Comparison of ENCODE assay signal across 8 cellular contexts in the genomic region with DNA sequence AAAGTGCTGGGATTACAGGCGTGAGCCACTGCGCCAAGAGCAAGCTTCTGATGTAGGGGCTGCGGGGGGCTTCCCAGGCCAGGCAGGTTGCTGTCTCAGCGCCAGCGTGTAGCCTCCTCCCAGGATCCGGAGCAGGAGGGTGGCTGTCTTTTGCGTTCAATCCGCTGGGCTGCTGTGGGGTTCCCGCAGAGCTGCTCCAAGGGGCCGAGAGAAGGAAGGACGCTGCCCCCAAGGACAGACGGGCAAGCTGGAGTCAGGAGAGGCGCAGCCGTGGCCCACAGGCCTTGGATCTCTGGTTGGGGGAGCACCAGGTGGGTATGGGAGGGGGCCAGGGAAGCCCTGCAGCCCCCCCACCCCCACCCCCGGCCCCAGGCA. TPM values are rescaled to one million over a fixed set of nuclear protein-coding genes. Genes with fewer than 3 reads are reported as not detected.
DNase-seq lines count a peak whose midpoint lies in the region; TF ChIP-seq lines count a peak whose summit lies in the region.

No MANE protein-coding gene starts in this region.

- H4K20me1 ChIP-seq in SK-N-SH (ENCODE audit: insufficient read depth) (no peaks in the 10 kb centered on the region), osteoblast (ENCODE audit: insufficient read depth, low read length) (no peaks in the 10 kb centered on the region)

- H3K9ac ChIP-seq in SK-N-SH: peak overlapping the region; percentile 46; the same call in 1 of the 2 replicates

- CTCF ChIA-PET in A673 (lab: Charles Lee): interaction anchor here (1.0 to 1.4 kb wide), 2 partner anchors 13 to 17 kb away, joined by 3 to 4 read pairs; a partner anchor contains a TSS
- CTCF ChIA-PET in SK-N-SH (lab: Yijun Ruan, JAX): interaction anchor here (1.4 to 1.9 kb wide), 3 partner anchors 17 to 114 kb away, joined by 5 to 10 read pairs (median 6); a partner anchor contains a TSS

- TF ChIP-seq EP300 in SK-N-SH (IDR thresholded peaks at IDR 0.05; ENCODE audit: borderline replicate concordance in 1 of 2, low read depth in 1 of 2, low read length in 1 of 2): no peak

- H3K36me3 ChIP-seq in A673 (ENCODE audit: insufficient read depth, low read length, poor library complexity, severe bottlenecking): no peaks in the 10 kb centered on the region
- no peaks in the 10 kb centered on the region for H3K36me3 ChIP-seq in SK-N-SH (replicated peaks in 1 of 2; ENCODE audit: control insufficient read depth in 1 of 2, insufficient read depth in 2 of 2, low read length in 1 of 2)
- H3K36me3 ChIP-seq in osteoblast (ENCODE audit: insufficient read depth, low read length): no peaks in the 10 kb centered on the region
- no peaks in the 10 kb centered on the region for H3K36me3 ChIP-seq in WERI-Rb-1
- H3K36me3 ChIP-seq in BE2C: no peaks in the 10 kb centered on the region

- DNase-seq in A673 (ENCODE audit: low spot score) (no peak), SK-N-SH (no peak), fibroblast of mammary gland (ENCODE audit: low read depth) (peak; percentile 11), osteoblast (ENCODE audit: insufficient read length, low spot score, missing footprints) (no peak), AG08395 (ENCODE audit: low spot score) (no peak), WERI-Rb-1 (no peak), BE2C (no peak), GDM1 (lab: John Stamatoyannopoulos, UW) (no peak)

- no peak overlapping the region for H2AFZ ChIP-seq in SK-N-SH (ENCODE audit: low read depth)
- peak overlapping the region; percentile 80 for H2AFZ ChIP-seq in osteoblast (ENCODE audit: low read length)

- intact Hi-C loops in A673 (cut with micrococcal nuclease; ENCODE audit: unreplicated experiment): no loop called here

- WGBS in SK-N-SH (ENCODE audit: low lambda C conversion rate): 80% methylated on average over 8 of the region's 15 CpGs

- no peak for TF ChIP-seq CTCF in A673 (conservative IDR thresholded peaks at IDR 0.05; ENCODE audit: low read depth, low read length)
- no peak for TF ChIP-seq CTCF in SK-N-SH (IDR thresholded peaks at IDR 0.05)
- no peak for TF ChIP-seq CTCF in fibroblast of mammary gland (conservative IDR thresholded peaks at IDR 0.05; ENCODE audit: control insufficient read depth, insufficient read depth, low read depth, low read length)
- no peak for TF ChIP-seq CTCF in osteoblast (IDR thresholded peaks at IDR 0.05; ENCODE audit: extremely low read depth, low read depth, low read length)
- no peak for TF ChIP-seq CTCF in WERI-Rb-1 (IDR thresholded peaks at IDR 0.05; ENCODE audit: low read depth, low read length)
- no peak for TF ChIP-seq CTCF in BE2C (IDR thresholded peaks at IDR 0.05; ENCODE audit: low read depth, low read length)

- H3K79me2 ChIP-seq in SK-N-SH (ENCODE audit: insufficient read depth) (no peaks in the 10 kb centered on the region), osteoblast (ENCODE audit: insufficient read depth, low read length) (peaks cover 2% of the 10 kb centered on the region)

- H3F3A ChIP-seq in SK-N-SH (replicated peaks; ENCODE audit: insufficient read depth): peaks cover 11% of the 10 kb centered on the region

- H3K4me3 ChIP-seq in A673 (ENCODE audit: low read depth, low read length, poor library complexity, severe bottlenecking): peak overlapping the region; percentile 32
- H3K4me3 ChIP-seq in SK-N-SH (ENCODE audit: low read depth in 2 of 2, low read length in 1 of 2): no peak overlapping the region
- H3K4me3 ChIP-seq in fibroblast of mammary gland (ENCODE audit: control insufficient read depth, low read depth, low read length): no peak overlapping the region
- peak overlapping the region; percentile 57 for H3K4me3 ChIP-seq in osteoblast (ENCODE audit: insufficient read depth, low read length)
- no peak overlapping the region for H3K4me3 ChIP-seq in WERI-Rb-1 (ENCODE audit: low read depth, low read length)
- no peak overlapping the region; the same call in 1 of the 2 replicates for H3K4me3 ChIP-seq in BE2C (ENCODE audit: low read depth, low read length)

- POLR2A ChIA-PET in A673 (lab: Charles Lee; ENCODE audit: low non-redundant PET) (no interaction called here), SK-N-SH (lab: Yijun Ruan, JAX) (no interaction called here)

- no peaks in the 10 kb centered on the region for H3K9me2 ChIP-seq in SK-N-SH

- H3K9me3 ChIP-seq in A673 (ENCODE audit: low read depth, low read length, poor library complexity, severe bottlenecking) (no peaks in the 10 kb centered on the region), SK-N-SH (no peaks in the 10 kb centered on the region), osteoblast (ENCODE audit: low read depth, low read length) (no peaks in the 10 kb centered on the region), WERI-Rb-1 (ENCODE audit: severe bottlenecking) (no peaks in the 10 kb centered on the region), BE2C (no peaks in the 10 kb centered on the region)

- BruUV-seq in A673 (replicated peaks; lab: Mats Ljungman, UMichigan): no TSS peak

- H3K27ac ChIP-seq in A673 (ENCODE audit: low read depth, low read length, poor library complexity, severe bottlenecking) (peak overlapping the region; percentile 94), SK-N-SH (ENCODE audit: low read depth in 2 of 2, low read length in 1 of 2) (peak overlapping the region; percentile 9 to 84; a peak in 2 of 4 replicates), osteoblast (ENCODE audit: low read depth, low read length) (peak overlapping the region; percentile 99), WERI-Rb-1 (no peak overlapping the region)

- H3K27me3 ChIP-seq in A673 (replicated peaks; ENCODE audit: insufficient read depth, low read depth, low read length, poor library complexity) (no peaks in the 10 kb centered on the region), SK-N-SH (ENCODE audit: insufficient read depth) (no peaks in the 10 kb centered on the region), osteoblast (ENCODE audit: insufficient read depth, low read length) (no peaks in the 10 kb centered on the region), WERI-Rb-1 (ENCODE audit: insufficient read depth, low read depth, severe bottlenecking) (no peaks in the 10 kb centered on the region), BE2C (no peaks in the 10 kb centered on the region)

- no peak for TF ChIP-seq RAD21 in SK-N-SH (IDR thresholded peaks at IDR 0.05; ENCODE audit: low read length)

- H3K4me2 ChIP-seq in SK-N-SH: peak overlapping the region; percentile 24; the same call in 1 of the 2 replicates
- peak overlapping the region; percentile 70 for H3K4me2 ChIP-seq in osteoblast (ENCODE audit: insufficient read depth, low read length)

- peaks cover 32% of the 10 kb centered on the region for H3K4me1 ChIP-seq in A673 (ENCODE audit: insufficient read depth, low read length, poor library complexity, severe bottlenecking)
- H3K4me1 ChIP-seq in SK-N-SH (ENCODE audit: control insufficient read depth in 1 of 2, insufficient read depth in 2 of 2, low read depth in 1 of 2, low read length in 1 of 2): peaks cover 19 to 41% of the 10 kb centered on the region in 2 experiments; a peak in 2 of 4 replicates
- peaks cover 50% of the 10 kb centered on the region for H3K4me1 ChIP-seq in osteoblast (ENCODE audit: insufficient read depth, low read length)
- peaks cover 12% of the 10 kb centered on the region for H3K4me1 ChIP-seq in BE2C

TF ChIP-seq in SK-N-SH, 30 proteins besides CTCF, POLR2A, EP300 and RAD21:
- TF ChIP-seq MXI1 (IDR thresholded peaks at IDR 0.05; ENCODE audit: low read depth, low read length): no peak
- no peak for TF ChIP-seq YY1 (IDR thresholded peaks at IDR 0.05; ENCODE audit: low read depth)
- no peak for TF ChIP-seq FOXJ3 (CRISPR knock-in tag; IDR thresholded peaks at IDR 0.05)
- no peak for TF ChIP-seq FOSL2 (IDR thresholded peaks at IDR 0.05; ENCODE audit: borderline replicate concordance, low read depth)
- TF ChIP-seq, protein P1, sequence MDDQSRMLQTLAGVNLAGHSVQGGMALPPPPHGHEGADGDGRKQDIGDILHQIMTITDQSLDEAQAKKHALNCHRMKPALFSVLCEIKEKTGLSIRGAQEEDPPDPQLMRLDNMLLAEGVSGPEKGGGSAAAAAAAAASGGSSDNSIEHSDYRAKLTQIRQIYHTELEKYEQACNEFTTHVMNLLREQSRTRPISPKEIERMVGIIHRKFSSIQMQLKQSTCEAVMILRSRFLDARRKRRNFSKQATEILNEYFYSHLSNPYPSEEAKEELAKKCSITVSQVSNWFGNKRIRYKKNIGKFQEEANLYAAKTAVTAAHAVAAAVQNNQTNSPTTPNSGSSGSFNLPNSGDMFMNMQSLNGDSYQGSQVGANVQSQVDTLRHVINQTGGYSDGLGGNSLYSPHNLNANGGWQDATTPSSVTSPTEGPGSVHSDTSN (IDR thresholded peaks at IDR 0.05): no peak
- TF ChIP-seq RXRA (IDR thresholded peaks at IDR 0.05; ENCODE audit: borderline replicate concordance, low read depth): no peak
- no peak for TF ChIP-seq NFIC (IDR thresholded peaks at IDR 0.05; ENCODE audit: borderline replicate concordance)
- TF ChIP-seq MEF2A (IDR thresholded peaks at IDR 0.05; ENCODE audit: borderline replicate concordance, low read depth): no peak
- no peak for TF ChIP-seq POLR2AphosphoS5 (IDR thresholded peaks at IDR 0.05; ENCODE audit: low read depth, low read length)
- TF ChIP-seq, protein P2, sequence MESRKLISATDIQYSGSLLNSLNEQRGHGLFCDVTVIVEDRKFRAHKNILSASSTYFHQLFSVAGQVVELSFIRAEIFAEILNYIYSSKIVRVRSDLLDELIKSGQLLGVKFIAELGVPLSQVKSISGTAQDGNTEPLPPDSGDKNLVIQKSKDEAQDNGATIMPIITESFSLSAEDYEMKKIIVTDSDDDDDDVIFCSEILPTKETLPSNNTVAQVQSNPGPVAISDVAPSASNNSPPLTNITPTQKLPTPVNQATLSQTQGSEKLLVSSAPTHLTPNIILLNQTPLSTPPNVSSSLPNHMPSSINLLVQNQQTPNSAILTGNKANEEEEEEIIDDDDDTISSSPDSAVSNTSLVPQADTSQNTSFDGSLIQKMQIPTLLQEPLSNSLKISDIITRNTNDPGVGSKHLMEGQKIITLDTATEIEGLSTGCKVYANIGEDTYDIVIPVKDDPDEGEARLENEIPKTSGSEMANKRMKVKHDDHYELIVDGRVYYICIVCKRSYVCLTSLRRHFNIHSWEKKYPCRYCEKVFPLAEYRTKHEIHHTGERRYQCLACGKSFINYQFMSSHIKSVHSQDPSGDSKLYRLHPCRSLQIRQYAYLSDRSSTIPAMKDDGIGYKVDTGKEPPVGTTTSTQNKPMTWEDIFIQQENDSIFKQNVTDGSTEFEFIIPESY (IDR thresholded peaks at IDR 0.05; ENCODE audit: borderline replicate concordance, low read depth): no peak

RNA-seq across cellular contexts. Expression of a gene that starts 16.0 kb away (rescaled TPM):
- total RNA-seq in A673 (2021): 84.9 and 88.1 TPM in 2 replicates
- polyA plus RNA-seq in SK-N-SH (2012; rRNA removed): 3.5 and 7.2 TPM in 2 replicates
- polyA plus RNA-seq in SK-N-SH (2012; cell fraction: cytosol; rRNA removed): 7.1 and 8.9 TPM in 2 replicates
- 14.0 and 14.8 TPM in 2 replicates for polyA plus RNA-seq in SK-N-SH (2012; cell fraction: nucleus; rRNA removed)
- total RNA-seq in osteoblast: 48.9 TPM in 2 replicates
- polyA plus RNA-seq in BE2C (2012; ENCODE audit: insufficient read depth, insufficient read length, low read depth): 22.2 TPM

RNA-seq across cellular contexts. Expression of a gene that starts 17.6 kb away (rescaled TPM):
- total RNA-seq in A673 (2021): 114 and 119 TPM in 2 replicates
- 35.6 and 58.3 TPM in 2 replicates for polyA plus RNA-seq in SK-N-SH (2012; rRNA removed)
- polyA plus RNA-seq in SK-N-SH (2012; cell fraction: cytosol; rRNA removed): 26.9 and 34.4 TPM in 2 replicates
- 75.0 and 112 TPM in 2 replicates for polyA plus RNA-seq in SK-N-SH (2012; cell fraction: nucleus; rRNA removed)
- total RNA-seq in osteoblast: 18.6 and 25.3 TPM in 2 replicates
- 37.3 TPM for polyA plus RNA-seq in BE2C (2012; ENCODE audit: insufficient read depth, insufficient read length, low read depth)

Comparison
In these comparisons a context has a peak if more than half of its experiments do, and no peak if none do; other contexts are left out.
1. H3K4me3 ChIP-seq: peak in A673 (single experiment) and osteoblast (single experiment); none in SK-N-SH (0 of 2), fibroblast of mammary gland (single experiment), WERI-Rb-1 (single experiment) and BE2C (single experiment).